Comparison of ENCODE assay signal across 19 cellular contexts in the genomic region with DNA sequence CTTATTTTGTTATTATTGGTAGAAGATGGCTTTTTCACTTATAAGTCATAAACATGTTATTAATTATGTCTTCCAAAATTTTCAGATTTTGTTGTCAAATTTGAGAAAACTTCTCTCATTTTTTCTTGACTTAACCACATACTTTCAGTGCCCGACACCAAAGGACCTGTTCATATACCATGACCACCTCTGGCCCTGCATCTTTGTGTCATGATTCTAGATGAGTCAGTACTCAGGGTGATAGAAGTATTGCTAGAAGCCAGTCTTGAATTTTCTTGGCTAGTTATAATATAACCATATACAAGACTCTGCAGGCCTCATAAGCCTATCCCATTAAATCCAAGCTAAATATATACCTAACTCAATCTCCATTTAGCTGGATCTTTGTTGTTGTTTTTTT. TPM values are rescaled to one million over a fixed set of nuclear protein-coding genes. Genes with fewer than 3 reads are reported as not detected.
A peak's percentile ranks its signal among the peaks of the same experiment; 100 is the strongest.
DNase-seq lines count a peak whose midpoint lies in the region; ATAC-seq and TF ChIP-seq lines count a peak whose summit lies in the region.
"Had no signal": no experiment of that assay in that cellular context is flagged by ENCODE, and none has a peak within 500 bp of the region (broad histone marks: within the 10 kb centered on the region; RNA-seq: fewer than 3 reads in every experiment).

No MANE protein-coding gene starts in this region.

- H3K9me3 Mint-ChIP-seq in activated T-cell treated with anti-CD3 and anti-CD28 coated beads, Interleukin-2, amount 50 U/mL, for 72 hours: peaks cover 6% of the 10 kb centered on the region in 2 donors

- DNase-seq in GM12865 (ENCODE audit: low read depth): peak; percentile 46
- peak; percentile 32 for DNase-seq in HK-2 (ENCODE audit: unreplicated experiment)
- DNase-seq in middle frontal gyrus (ENCODE audit: extremely low spot score, low spot score): no peak
- no peak for DNase-seq in activated T-cell treated with anti-CD3 and anti-CD28 coated beads, Interleukin-2, amount 50 U/mL, for 72 hours
- DNase-seq: activated CD4-positive, alpha-beta T cell treated with anti-CD3 and anti-CD28 coated beads for 1 hour; COR-L47; GDM1; mucosa of descending colon; NCI-H1930; NCI-H748 treated with DMSO at 0.1 percent for 48 hours; RPMI8226 had no signal

- H3K27me3 Mint-ChIP-seq in activated T-cell treated with anti-CD3 and anti-CD28 coated beads, Interleukin-2, amount 50 U/mL, for 72 hours (ENCODE audit: low read depth): no peaks in the 10 kb centered on the region
- H3K27me3 Mint-ChIP-seq: activated naive CD8-positive, alpha-beta T cell had no signal

- ATAC-seq in GM19467 (IDR thresholded peaks at IDR 0.05; ENCODE audit: unreplicated experiment) (peak; percentile 54), HG02973 (IDR thresholded peaks at IDR 0.05; ENCODE audit: unreplicated experiment) (peak; percentile 63), GM19324 (IDR thresholded peaks at IDR 0.05; ENCODE audit: low FRiP score, unreplicated experiment) (no peak), HG03045 (IDR thresholded peaks at IDR 0.05; ENCODE audit: unreplicated experiment) (no peak)
- no peak for ATAC-seq in activated T-cell treated with anti-CD3 and anti-CD28 coated beads, Interleukin-2, amount 50 U/mL, for 72 hours (replicated peaks in 1 of 2)
- ATAC-seq: mucosa of descending colon had no signal

- H3K4me3 ChIP-seq in GM12865 (ENCODE audit: low read depth, low read length): no peak overlapping the region
- H3K4me3 ChIP-seq: cardiac muscle cell, HAP-1, mucosa of descending colon, thoracic aorta had no signal

- no peak overlapping the region for H3K4me3 Mint-ChIP-seq in activated T-cell treated with anti-CD3 and anti-CD28 coated beads, Interleukin-2, amount 50 U/mL, for 72 hours
- H3K4me3 Mint-ChIP-seq: activated naive CD8-positive, alpha-beta T cell had no signal

- TF ChIP-seq CTCF in GM12865 (IDR thresholded peaks at IDR 0.05; ENCODE audit: insufficient read depth, low read depth, low read length, missing control alignments): no peak

- H3K27ac Mint-ChIP-seq in activated T-cell treated with anti-CD3 and anti-CD28 coated beads, Interleukin-2, amount 50 U/mL, for 72 hours: no peak overlapping the region

- H3K4me1 Mint-ChIP-seq in activated T-cell treated with anti-CD3 and anti-CD28 coated beads, Interleukin-2, amount 50 U/mL, for 72 hours (ENCODE audit: low read depth): peaks cover 40% of the 10 kb centered on the region

- H3K36me3 Mint-ChIP-seq in activated T-cell treated with anti-CD3 and anti-CD28 coated beads, Interleukin-2, amount 50 U/mL, for 72 hours (ENCODE audit: insufficient read depth in 2 of 2): peaks cover 6 to 8% of the 10 kb centered on the region in 2 donors

RNA-seq across cellular contexts. Expression of a gene that starts 35.4 kb away (rescaled TPM):
- 10 to 100 TPM; 50.2 to 64.2 TPM for total RNA-seq in activated T-cell treated with anti-CD3 and anti-CD28 coated beads, Interleukin-2, amount 50 U/mL, for 72 hours

Comparison
In these comparisons a context has a peak if more than half of its experiments do, and no peak if none do; other contexts are left out.
1. DNase-seq: peak in GM12865 (single experiment) and HK-2 (single experiment); none in middle frontal gyrus (single experiment) and activated T-cell treated with anti-CD3 and anti-CD28 coated beads, Interleukin-2, amount 50 U/mL, for 72 hours (0 of 2).
2. ATAC-seq: peak in GM19467 (single experiment) and HG02973 (single experiment); none in activated T-cell treated with anti-CD3 and anti-CD28 coated beads, Interleukin-2, amount 50 U/mL, for 72 hours (0 of 2), GM19324 (single experiment) and HG03045 (single experiment).